In genomic region chr21:42111470-42111743, GRCh38 we compare ENCODE assay signal across 39 cellular contexts. TPM values are rescaled to one million over a fixed set of nuclear protein-coding genes. Genes with fewer than 3 reads are reported as not detected.
"Had no signal": no experiment of that assay in that cellular context is flagged by ENCODE, and none has a peak within 500 bp of the region (broad histone marks: within the 10 kb centered on the region; RNA-seq: fewer than 3 reads in every experiment).

No MANE protein-coding gene starts in this region.

- H3K4me3 ChIP-seq: ascending aorta, cardiac muscle cell had no signal

- H3K4me3 Mint-ChIP-seq: activated CD4-positive, alpha-beta memory T cell treated with anti-CD3 and anti-CD28 coated beads for 36 hours; activated CD4-positive, alpha-beta T cell treated with anti-CD3 and anti-CD28 coated beads, Interleukin-2, amount 10 ng/mL, durations not matched to agents 24 days and 14 days; activated CD8-positive, alpha-beta memory T cell treated with anti-CD3 and anti-CD28 coated beads, Interleukin-2, amount 10 ng/mL, durations not matched to agents 7 days and 5 days; activated CD8-positive, alpha-beta T cell treated with anti-CD3 and anti-CD28 coated beads, Interleukin-2, amount 10 ng/mL, durations not matched to agents 7 days and 5 days; activated naive CD4-positive, alpha-beta T cell treated with anti-CD3 and anti-CD28 coated beads, Interleukin-2, amount 10 ng/mL, durations not matched to agents 7 days and 5 days; activated naive CD4-positive, alpha-beta T cell treated with anti-CD3 and anti-CD28 coated beads, Interleukin-2, amount 50 U/mL, for 24 hours; activated naive CD8-positive, alpha-beta T cell; activated naive CD8-positive, alpha-beta T cell treated with anti-CD3 and anti-CD28 coated beads, Interleukin-2, amount 10 ng/mL, durations not matched to agents 7 days and 5 days; activated naive CD8-positive, alpha-beta T cell treated with anti-CD3 and anti-CD28 coated beads, Interleukin-2, amount 50 U/mL, for 24 hours; activated T-cell treated with anti-CD3 and anti-CD28 coated beads, Interleukin-2, amount 50 U/mL, for 24 hours; brain; central memory CD8-positive, alpha-beta T cell; T-helper 1 cell treated with Interleukin-12 subunit alpha and Interleukin-12 subunit beta and Interleukin-4 antibody, amounts not matched to agents 30 μg/mL and 1 μg/mL, for 36 hours; T-helper 2 cell treated with Interferon-gamma antibody and Interleukin-4, amounts not matched to agents 5 μg/mL and 100 μg/mL, for 36 hours; WTC11 had no signal

- H3K27ac ChIP-seq: ascending aorta, cardiac muscle cell, WERI-Rb-1 had no signal

- H3K36me3 ChIP-seq: ascending aorta, cardiac muscle cell, WERI-Rb-1 had no signal

- DNase-seq: activated CD4-positive, alpha-beta memory T cell treated with anti-CD3 and anti-CD28 coated beads for 36 hours; activated CD4-positive, alpha-beta T cell treated with anti-CD3 and anti-CD28 coated beads for 1 hour; activated CD4-positive, alpha-beta T cell treated with anti-CD3 and anti-CD28 coated beads for 4 hours; activated CD4-positive, alpha-beta T cell treated with anti-CD3 and anti-CD28 coated beads, Interleukin-2, amount 10 ng/mL, durations not matched to agents 24 days and 14 days; activated CD4-positive, alpha-beta T cell treated with anti-CD3 and anti-CD28 coated beads, Interleukin-2, amount 50 U/mL, for 1 hour; activated CD4-positive, alpha-beta T cell treated with anti-CD3 and anti-CD28 coated beads, Interleukin-2, amount 50 U/mL, for 4 hours; activated CD4-positive, CD25-positive, alpha-beta regulatory T cell; activated CD8-positive, alpha-beta memory T cell treated with anti-CD3 and anti-CD28 coated beads for 24 hours; activated CD8-positive, alpha-beta memory T cell treated with anti-CD3 and anti-CD28 coated beads, Interleukin-2, amount 10 ng/mL, durations not matched to agents 7 days and 5 days; activated CD8-positive, alpha-beta memory T cell treated with anti-CD3 and anti-CD28 coated beads, Interleukin-2, amount 50 U/mL, for 48 hours; activated CD8-positive, alpha-beta T cell treated with anti-CD3 and anti-CD28 coated beads, Interleukin-2, amount 10 ng/mL, durations not matched to agents 7 days and 5 days; activated effector memory CD4-positive, alpha-beta T cell treated with Interleukin-2 at 50 U/mL for 16 hours; activated gamma-delta T cell; activated naive CD4-positive, alpha-beta T cell treated with anti-CD3 and anti-CD28 coated beads, Interleukin-2, amount 10 ng/mL, durations not matched to agents 7 days and 5 days; activated naive CD4-positive, alpha-beta T cell treated with Interleukin-2 at 50 U/mL for 16 hours; activated naive CD8-positive, alpha-beta T cell treated with anti-CD3 and anti-CD28 coated beads, Interleukin-2, amount 10 ng/mL, durations not matched to agents 7 days and 5 days; activated naive CD8-positive, alpha-beta T cell treated with anti-CD3 and anti-CD28 coated beads, Interleukin-2, amount 50 U/mL, for 24 hours; activated T-cell treated with anti-CD3 and anti-CD28 coated beads, Interleukin-2, amount 50 U/mL, for 24 hours; activated T-cell treated with anti-CD3 and anti-CD28 coated beads, Interleukin-2, amount 50 U/mL, for 48 hours; amygdala; anterior cingulate cortex; cerebellar nuclear complex; T-helper 1 cell; T-helper 2 cell; T-helper 9 cell; WERI-Rb-1 had no signal

- H3K27me3 ChIP-seq: ascending aorta, cardiac muscle cell had no signal

- H3K9me3 Mint-ChIP-seq: activated CD4-positive, alpha-beta memory T cell treated with anti-CD3 and anti-CD28 coated beads for 36 hours; activated CD4-positive, alpha-beta T cell treated with anti-CD3 and anti-CD28 coated beads, Interleukin-2, amount 10 ng/mL, durations not matched to agents 24 days and 14 days; activated naive CD4-positive, alpha-beta T cell treated with anti-CD3 and anti-CD28 coated beads, Interleukin-2, amount 10 ng/mL, durations not matched to agents 7 days and 5 days; activated naive CD4-positive, alpha-beta T cell treated with anti-CD3 and anti-CD28 coated beads, Interleukin-2, amount 50 U/mL, for 24 hours; activated naive CD8-positive, alpha-beta T cell treated with anti-CD3 and anti-CD28 coated beads, Interleukin-2, amount 10 ng/mL, durations not matched to agents 7 days and 5 days; activated naive CD8-positive, alpha-beta T cell treated with anti-CD3 and anti-CD28 coated beads, Interleukin-2, amount 50 U/mL, for 24 hours; activated T-cell treated with anti-CD3 and anti-CD28 coated beads, Interleukin-2, amount 50 U/mL, for 24 hours; activated T-helper 2 cell treated with anti-CD3 and anti-CD28 coated beads, Interferon-gamma antibody, Interleukin-2, Interleukin-4, amounts not matched to agents 10 μg/mL and 5 μg/mL and 100 μg/mL, durations not matched to agents 14 hours and 24 hours and 36 hours; central memory CD8-positive, alpha-beta T cell; T-helper 1 cell treated with Interleukin-12 subunit alpha and Interleukin-12 subunit beta and Interleukin-4 antibody, amounts not matched to agents 30 μg/mL and 1 μg/mL, for 36 hours; T-helper 2 cell treated with Interferon-gamma antibody and Interleukin-4, amounts not matched to agents 5 μg/mL and 100 μg/mL, for 36 hours; WTC11 had no signal

- H3K4me1 Mint-ChIP-seq: central memory CD8-positive, alpha-beta T cell; WTC11 had no signal

- H3K4me1 ChIP-seq: ascending aorta had no signal

- H3K27me3 Mint-ChIP-seq: activated naive CD8-positive, alpha-beta T cell; activated naive CD8-positive, alpha-beta T cell treated with anti-CD3 and anti-CD28 coated beads, Interleukin-2, amount 50 U/mL, for 24 hours had no signal

- H3K27ac Mint-ChIP-seq: activated CD4-positive, alpha-beta memory T cell treated with anti-CD3 and anti-CD28 coated beads for 36 hours; activated CD4-positive, alpha-beta T cell treated with anti-CD3 and anti-CD28 coated beads, Interleukin-2, amount 10 ng/mL, durations not matched to agents 24 days and 14 days; activated CD8-positive, alpha-beta memory T cell treated with anti-CD3 and anti-CD28 coated beads, Interleukin-2, amount 10 ng/mL, durations not matched to agents 7 days and 5 days; activated CD8-positive, alpha-beta T cell treated with anti-CD3 and anti-CD28 coated beads, Interleukin-2, amount 10 ng/mL, durations not matched to agents 7 days and 5 days; activated naive CD4-positive, alpha-beta T cell treated with anti-CD3 and anti-CD28 coated beads, Interleukin-2, amount 10 ng/mL, durations not matched to agents 7 days and 5 days; activated naive CD4-positive, alpha-beta T cell treated with anti-CD3 and anti-CD28 coated beads, Interleukin-2, amount 50 U/mL, for 24 hours; activated naive CD8-positive, alpha-beta T cell; activated naive CD8-positive, alpha-beta T cell treated with anti-CD3 and anti-CD28 coated beads, Interleukin-2, amount 10 ng/mL, durations not matched to agents 7 days and 5 days; activated naive CD8-positive, alpha-beta T cell treated with anti-CD3 and anti-CD28 coated beads, Interleukin-2, amount 50 U/mL, for 24 hours; activated T-cell treated with anti-CD3 and anti-CD28 coated beads, Interleukin-2, amount 50 U/mL, for 24 hours; activated T-helper 2 cell treated with anti-CD3 and anti-CD28 coated beads, Interferon-gamma antibody, Interleukin-2, Interleukin-4, amounts not matched to agents 10 μg/mL and 5 μg/mL and 100 μg/mL, durations not matched to agents 14 hours and 24 hours and 36 hours; T-helper 1 cell treated with Interleukin-12 subunit alpha and Interleukin-12 subunit beta and Interleukin-4 antibody, amounts not matched to agents 30 μg/mL and 1 μg/mL, for 36 hours; T-helper 2 cell treated with Interferon-gamma antibody and Interleukin-4, amounts not matched to agents 5 μg/mL and 100 μg/mL, for 36 hours; WTC11 had no signal

- H3K9me3 ChIP-seq: ascending aorta had no signal

- H3K36me3 Mint-ChIP-seq: activated CD4-positive, alpha-beta memory T cell treated with anti-CD3 and anti-CD28 coated beads for 36 hours; activated CD8-positive, alpha-beta memory T cell treated with anti-CD3 and anti-CD28 coated beads, Interleukin-2, amount 10 ng/mL, durations not matched to agents 7 days and 5 days; activated naive CD4-positive, alpha-beta T cell treated with anti-CD3 and anti-CD28 coated beads, Interleukin-2, amount 10 ng/mL, durations not matched to agents 7 days and 5 days; activated naive CD4-positive, alpha-beta T cell treated with anti-CD3 and anti-CD28 coated beads, Interleukin-2, amount 50 U/mL, for 24 hours; activated naive CD8-positive, alpha-beta T cell; activated naive CD8-positive, alpha-beta T cell treated with anti-CD3 and anti-CD28 coated beads, Interleukin-2, amount 10 ng/mL, durations not matched to agents 7 days and 5 days; brain; WTC11 had no signal

- ATAC-seq: activated CD4-positive, CD25-positive, alpha-beta regulatory T cell treated with anti-CD3 and anti-CD28 coated beads, Interleukin-2, amount 50 U/mL, for 24 hours; activated CD8-positive, alpha-beta memory T cell treated with anti-CD3 and anti-CD28 coated beads, Interleukin-2, amount 10 ng/mL, durations not matched to agents 7 days and 5 days; activated CD8-positive, alpha-beta T cell treated with anti-CD3 and anti-CD28 coated beads, Interleukin-2, amount 10 ng/mL, durations not matched to agents 7 days and 5 days; activated naive CD8-positive, alpha-beta T cell treated with anti-CD3 and anti-CD28 coated beads, Interleukin-2, amount 50 U/mL, for 24 hours; WTC11 had no signal

RNA-seq across cellular contexts. Expression of gene UMODL1, which starts 40.3 kb away (rescaled TPM):
- total RNA-seq: activated CD4-positive, alpha-beta memory T cell treated with anti-CD3 and anti-CD28 coated beads for 36 hours; activated CD4-positive, alpha-beta T cell treated with anti-CD3 and anti-CD28 coated beads, Interleukin-2, amount 10 ng/mL, durations not matched to agents 24 days and 14 days; activated CD8-positive, alpha-beta T cell treated with anti-CD3 and anti-CD28 coated beads, Interleukin-2, amount 10 ng/mL, durations not matched to agents 7 days and 5 days; activated T-helper 2 cell treated with anti-CD3 and anti-CD28 coated beads, Interferon-gamma antibody, Interleukin-2, Interleukin-4, amounts not matched to agents 10 μg/mL and 5 μg/mL and 100 μg/mL, durations not matched to agents 14 hours and 24 hours and 36 hours; ascending aorta; bronchial epithelial cell; cardiac muscle cell; WTC11 had no signal
- polyA plus RNA-seq: adipose tissue, cardiac muscle cell had no signal
